Comparison of ENCODE assay signal across 29 cellular contexts in the genomic region with DNA sequence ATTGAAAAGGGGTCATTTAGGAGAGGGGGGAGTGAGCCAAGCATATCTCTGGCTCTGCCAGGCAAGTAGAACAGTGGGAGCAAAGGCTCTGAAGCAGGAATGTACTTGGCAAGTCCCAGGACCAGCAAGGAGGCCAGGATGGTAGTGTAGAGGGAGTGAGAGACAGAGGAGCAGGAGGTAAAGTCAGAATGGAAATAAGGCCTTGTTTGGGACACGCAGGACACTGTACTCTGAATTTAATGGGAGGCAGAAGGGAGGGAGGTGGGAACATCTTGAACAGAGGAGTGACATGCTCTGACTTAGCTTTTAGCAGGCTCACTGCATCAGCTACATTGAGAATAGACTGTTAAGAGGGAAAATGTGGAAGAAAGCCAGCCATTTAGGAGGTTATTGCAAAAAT. TPM values are rescaled to one million over a fixed set of nuclear protein-coding genes. Genes with fewer than 3 reads are reported as not detected.
"Had no signal": no experiment of that assay in that cellular context is flagged by ENCODE, and none has a peak within 500 bp of the region (broad histone marks: within the 10 kb centered on the region; RNA-seq: fewer than 3 reads in every experiment).

No MANE protein-coding gene starts in this region.

- H3K27me3 ChIP-seq: body of pancreas, esophagus muscularis mucosa, gastrocnemius medialis had no signal

- H3K27ac ChIP-seq: body of pancreas, esophagus muscularis mucosa, foreskin keratinocyte, gastrocnemius medialis had no signal

- H3K36me3 ChIP-seq: esophagus muscularis mucosa, gastrocnemius medialis had no signal

- H3K4me3 ChIP-seq: body of pancreas, esophagus muscularis mucosa, gastrocnemius medialis had no signal

- H3K4me1 ChIP-seq: body of pancreas, foreskin keratinocyte had no signal

- H3K36me3 Mint-ChIP-seq: activated CD4-positive, alpha-beta memory T cell treated with anti-CD3 and anti-CD28 coated beads for 36 hours; activated naive CD4-positive, alpha-beta T cell treated with anti-CD3 and anti-CD28 coated beads, Interleukin-2, amount 10 ng/mL, durations not matched to agents 7 days and 5 days; activated naive CD4-positive, alpha-beta T cell treated with anti-CD3 and anti-CD28 coated beads, Interleukin-2, amount 50 U/mL, for 72 hours; activated naive CD8-positive, alpha-beta T cell treated with anti-CD3 and anti-CD28 coated beads, Interleukin-2, amount 10 ng/mL, durations not matched to agents 7 days and 5 days had no signal

- H3K27ac Mint-ChIP-seq: activated CD4-positive, alpha-beta memory T cell treated with anti-CD3 and anti-CD28 coated beads for 36 hours; activated CD4-positive, alpha-beta T cell treated with anti-CD3 and anti-CD28 coated beads for 36 hours; activated CD4-positive, alpha-beta T cell treated with anti-CD3 and anti-CD28 coated beads, Interleukin-2, amount 10 ng/mL, durations not matched to agents 24 days and 14 days; activated CD8-positive, alpha-beta T cell treated with anti-CD3 and anti-CD28 coated beads, Interleukin-2, amount 10 ng/mL, durations not matched to agents 7 days and 5 days; activated naive CD4-positive, alpha-beta T cell treated with anti-CD3 and anti-CD28 coated beads, Interleukin-2, amount 10 ng/mL, durations not matched to agents 7 days and 5 days; activated naive CD4-positive, alpha-beta T cell treated with anti-CD3 and anti-CD28 coated beads, Interleukin-2, amount 50 U/mL, for 72 hours; activated naive CD8-positive, alpha-beta T cell treated with anti-CD3 and anti-CD28 coated beads, Interleukin-2, amount 10 ng/mL, durations not matched to agents 7 days and 5 days; activated T-cell treated with anti-CD3 and anti-CD28 coated beads, Interleukin-2, amount 50 U/mL, for 24 hours; activated T-cell treated with anti-CD3 and anti-CD28 coated beads, Interleukin-2, amount 50 U/mL, for 72 hours; effector memory CD8-positive, alpha-beta T cell had no signal

- DNase-seq: activated CD4-positive, alpha-beta memory T cell treated with anti-CD3 and anti-CD28 coated beads for 36 hours; activated CD4-positive, alpha-beta T cell treated with anti-CD3 and anti-CD28 coated beads for 36 hours; activated CD4-positive, alpha-beta T cell treated with anti-CD3 and anti-CD28 coated beads, Interleukin-2, amount 10 ng/mL, durations not matched to agents 24 days and 14 days; activated CD4-positive, CD25-positive, alpha-beta regulatory T cell; activated CD4-positive, CD25-positive, alpha-beta regulatory T cell treated with anti-CD3 and anti-CD28 coated beads, Interleukin-2, amount 50 U/mL, for 72 hours; activated CD8-positive, alpha-beta memory T cell treated with anti-CD3 and anti-CD28 coated beads, Interleukin-2, amount 50 U/mL, for 48 hours; activated CD8-positive, alpha-beta T cell treated with anti-CD3 and anti-CD28 coated beads, Interleukin-2, amount 10 ng/mL, durations not matched to agents 7 days and 5 days; activated gamma-delta T cell; activated naive CD4-positive, alpha-beta T cell; activated naive CD4-positive, alpha-beta T cell treated with anti-CD3 and anti-CD28 coated beads, Interleukin-2, amount 10 ng/mL, durations not matched to agents 7 days and 5 days; activated naive CD8-positive, alpha-beta T cell treated with anti-CD3 and anti-CD28 coated beads, Interleukin-2, amount 10 ng/mL, durations not matched to agents 7 days and 5 days; activated T-cell treated with anti-CD3 and anti-CD28 coated beads for 4 hours; activated T-cell treated with anti-CD3 and anti-CD28 coated beads, Interleukin-2, amount 50 U/mL, for 24 hours; activated T-cell treated with anti-CD3 and anti-CD28 coated beads, Interleukin-2, amount 50 U/mL, for 72 hours; body of pancreas; caudate nucleus; cortex of kidney; dermis blood vessel endothelial cell; effector CD4-positive, alpha-beta T cell; effector memory CD8-positive, alpha-beta T cell; erythroblast; foreskin keratinocyte; gastrocnemius medialis; glutamatergic neuron; T-helper 2 cell had no signal

- ATAC-seq: activated CD4-positive, alpha-beta T cell treated with anti-CD3 and anti-CD28 coated beads for 36 hours; activated CD8-positive, alpha-beta T cell treated with anti-CD3 and anti-CD28 coated beads, Interleukin-2, amount 10 ng/mL, durations not matched to agents 7 days and 5 days; activated naive CD4-positive, alpha-beta T cell treated with anti-CD3 and anti-CD28 coated beads, Interleukin-2, amount 50 U/mL, for 72 hours; activated T-cell treated with anti-CD3 and anti-CD28 coated beads, Interleukin-2, amount 50 U/mL, for 72 hours; body of pancreas; effector memory CD8-positive, alpha-beta T cell; foreskin keratinocyte; gastrocnemius medialis had no signal

- H3K4me3 Mint-ChIP-seq: activated CD4-positive, alpha-beta memory T cell treated with anti-CD3 and anti-CD28 coated beads for 36 hours; activated CD4-positive, alpha-beta T cell treated with anti-CD3 and anti-CD28 coated beads for 36 hours; activated CD4-positive, alpha-beta T cell treated with anti-CD3 and anti-CD28 coated beads, Interleukin-2, amount 10 ng/mL, durations not matched to agents 24 days and 14 days; activated CD8-positive, alpha-beta T cell treated with anti-CD3 and anti-CD28 coated beads, Interleukin-2, amount 10 ng/mL, durations not matched to agents 7 days and 5 days; activated naive CD4-positive, alpha-beta T cell treated with anti-CD3 and anti-CD28 coated beads, Interleukin-2, amount 10 ng/mL, durations not matched to agents 7 days and 5 days; activated naive CD8-positive, alpha-beta T cell treated with anti-CD3 and anti-CD28 coated beads, Interleukin-2, amount 10 ng/mL, durations not matched to agents 7 days and 5 days; activated T-cell treated with anti-CD3 and anti-CD28 coated beads, Interleukin-2, amount 50 U/mL, for 24 hours; activated T-cell treated with anti-CD3 and anti-CD28 coated beads, Interleukin-2, amount 50 U/mL, for 72 hours; effector memory CD8-positive, alpha-beta T cell had no signal

- H3K9me3 Mint-ChIP-seq: activated CD4-positive, alpha-beta memory T cell treated with anti-CD3 and anti-CD28 coated beads for 36 hours; activated CD4-positive, alpha-beta T cell treated with anti-CD3 and anti-CD28 coated beads, Interleukin-2, amount 10 ng/mL, durations not matched to agents 24 days and 14 days; activated naive CD4-positive, alpha-beta T cell treated with anti-CD3 and anti-CD28 coated beads, Interleukin-2, amount 10 ng/mL, durations not matched to agents 7 days and 5 days; activated naive CD4-positive, alpha-beta T cell treated with anti-CD3 and anti-CD28 coated beads, Interleukin-2, amount 50 U/mL, for 72 hours; activated naive CD8-positive, alpha-beta T cell treated with anti-CD3 and anti-CD28 coated beads, Interleukin-2, amount 10 ng/mL, durations not matched to agents 7 days and 5 days; activated T-cell treated with anti-CD3 and anti-CD28 coated beads, Interleukin-2, amount 50 U/mL, for 24 hours; activated T-cell treated with anti-CD3 and anti-CD28 coated beads, Interleukin-2, amount 50 U/mL, for 72 hours had no signal

- H3K9me3 ChIP-seq: body of pancreas, esophagus muscularis mucosa, gastrocnemius medialis had no signal

- H3K4me1 Mint-ChIP-seq: activated CD4-positive, alpha-beta T cell treated with anti-CD3 and anti-CD28 coated beads for 36 hours; activated CD4-positive, alpha-beta T cell treated with anti-CD3 and anti-CD28 coated beads, Interleukin-2, amount 10 ng/mL, durations not matched to agents 24 days and 14 days; activated naive CD4-positive, alpha-beta T cell treated with anti-CD3 and anti-CD28 coated beads, Interleukin-2, amount 10 ng/mL, durations not matched to agents 7 days and 5 days; activated naive CD8-positive, alpha-beta T cell treated with anti-CD3 and anti-CD28 coated beads, Interleukin-2, amount 10 ng/mL, durations not matched to agents 7 days and 5 days had no signal

RNA-seq across cellular contexts. Expression of a gene that starts 60.0 kb away (rescaled TPM):
- total RNA-seq: activated CD4-positive, alpha-beta memory T cell treated with anti-CD3 and anti-CD28 coated beads for 36 hours; activated CD4-positive, alpha-beta T cell treated with anti-CD3 and anti-CD28 coated beads, Interleukin-2, amount 10 ng/mL, durations not matched to agents 24 days and 14 days; activated CD8-positive, alpha-beta T cell treated with anti-CD3 and anti-CD28 coated beads, Interleukin-2, amount 10 ng/mL, durations not matched to agents 7 days and 5 days; activated naive CD4-positive, alpha-beta T cell treated with anti-CD3 and anti-CD28 coated beads, Interleukin-2, amount 50 U/mL, for 72 hours; activated naive CD8-positive, alpha-beta T cell treated with anti-CD3 and anti-CD28 coated beads, Interleukin-2, amount 10 ng/mL, durations not matched to agents 7 days and 5 days; activated T-cell treated with anti-CD3 and anti-CD28 coated beads, Interleukin-2, amount 50 U/mL, for 72 hours; chondrocyte; dermis blood vessel endothelial cell; esophagus muscularis mucosa; foreskin keratinocyte; gastrocnemius medialis; T-helper 1 cell treated with Interleukin-12 subunit alpha and Interleukin-12 subunit beta and Interleukin-4 antibody, amounts not matched to agents 30 ng/mL and 1 ng/mL, for 36 hours had no signal
